1 cellular context compared by ENCODE assay signal in genomic region chr5:135508496-135509005, GRCh38.
A peak's percentile ranks its signal among the peaks of the same experiment; 100 is the strongest.
TF ChIP-seq lines count a peak whose summit lies in the region.

No MANE protein-coding gene starts in this region.

TF ChIP-seq in HEK293, 187 proteins besides CTCF, POLR2A, EP300 and RAD21 (continued from another document):
- TF ChIP-seq, protein P1, sequence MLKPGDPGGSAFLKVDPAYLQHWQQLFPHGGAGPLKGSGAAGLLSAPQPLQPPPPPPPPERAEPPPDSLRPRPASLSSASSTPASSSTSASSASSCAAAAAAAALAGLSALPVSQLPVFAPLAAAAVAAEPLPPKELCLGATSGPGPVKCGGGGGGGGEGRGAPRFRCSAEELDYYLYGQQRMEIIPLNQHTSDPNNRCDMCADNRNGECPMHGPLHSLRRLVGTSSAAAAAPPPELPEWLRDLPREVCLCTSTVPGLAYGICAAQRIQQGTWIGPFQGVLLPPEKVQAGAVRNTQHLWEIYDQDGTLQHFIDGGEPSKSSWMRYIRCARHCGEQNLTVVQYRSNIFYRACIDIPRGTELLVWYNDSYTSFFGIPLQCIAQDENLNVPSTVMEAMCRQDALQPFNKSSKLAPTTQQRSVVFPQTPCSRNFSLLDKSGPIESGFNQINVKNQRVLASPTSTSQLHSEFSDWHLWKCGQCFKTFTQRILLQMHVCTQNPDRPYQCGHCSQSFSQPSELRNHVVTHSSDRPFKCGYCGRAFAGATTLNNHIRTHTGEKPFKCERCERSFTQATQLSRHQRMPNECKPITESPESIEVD (tag by site-specific recombination; IDR thresholded peaks at IDR 0.05) = peak; percentile 66
- peak; percentile 57; the same call in 1 of the 2 replicates for TF ChIP-seq OSR2 (tag by site-specific recombination; IDR thresholded peaks at IDR 0.05)
- no peak for TF ChIP-seq ZNF174 (tag by site-specific recombination; IDR thresholded peaks at IDR 0.05)
- peak; percentile 75 for TF ChIP-seq SP7 (tag by site-specific recombination; IDR thresholded peaks at IDR 0.05)
- TF ChIP-seq ZNF23 (tag by site-specific recombination; IDR thresholded peaks at IDR 0.05; ENCODE audit: borderline replicate concordance) = no peak
- TF ChIP-seq ZNF157 (tag by site-specific recombination; IDR thresholded peaks at IDR 0.05) = no peak
- TF ChIP-seq ZXDB (tag by site-specific recombination; IDR thresholded peaks at IDR 0.05) = peak; percentile 48; the same call in 1 of the 2 replicates
- TF ChIP-seq ZNF433 (tag by site-specific recombination; IDR thresholded peaks at IDR 0.05; ENCODE audit: low read depth) = no peak
- TF ChIP-seq ZNF610 (tag by site-specific recombination; IDR thresholded peaks at IDR 0.05; ENCODE audit: borderline replicate concordance) = no peak
- no peak for TF ChIP-seq ZNF114 (tag by site-specific recombination; IDR thresholded peaks at IDR 0.05)
- TF ChIP-seq ZBTB17 (tag by site-specific recombination; IDR thresholded peaks at IDR 0.05) = peak; percentile 97
- no peak for TF ChIP-seq ZNF248 (tag by site-specific recombination; IDR thresholded peaks at IDR 0.05)
- no peak for TF ChIP-seq ZNF140 (tag by site-specific recombination; IDR thresholded peaks at IDR 0.05)
- no peak for TF ChIP-seq ZNF585B (tag by site-specific recombination; IDR thresholded peaks at IDR 0.05)
- no peak for TF ChIP-seq HOXA7 (CRISPR knock-in tag; IDR thresholded peaks at IDR 0.05; ENCODE audit: borderline replicate concordance)
- peak; percentile 36; the same call in 1 of the 2 replicates for TF ChIP-seq ZNF335 (tag by site-specific recombination; conservative IDR thresholded peaks at IDR 0.05)
- peak; percentile 66; the same call in 1 of the 2 replicates for TF ChIP-seq MZF1 (tag by site-specific recombination; IDR thresholded peaks at IDR 0.05; ENCODE audit: borderline replicate concordance)
- TF ChIP-seq ZNF549 (tag by site-specific recombination; IDR thresholded peaks at IDR 0.05) = no peak
- TF ChIP-seq FEZF1 (tag by site-specific recombination; IDR thresholded peaks at IDR 0.05) = 0 out of 2 replicates have a peak, but pooled peaks have one; percentile 44
- no peak for TF ChIP-seq ZBTB48 (tag by site-specific recombination; IDR thresholded peaks at IDR 0.05)
- TF ChIP-seq ZNF654 (tag by site-specific recombination; IDR thresholded peaks at IDR 0.05; ENCODE audit: low read depth) = no peak
- TF ChIP-seq, protein P2, sequence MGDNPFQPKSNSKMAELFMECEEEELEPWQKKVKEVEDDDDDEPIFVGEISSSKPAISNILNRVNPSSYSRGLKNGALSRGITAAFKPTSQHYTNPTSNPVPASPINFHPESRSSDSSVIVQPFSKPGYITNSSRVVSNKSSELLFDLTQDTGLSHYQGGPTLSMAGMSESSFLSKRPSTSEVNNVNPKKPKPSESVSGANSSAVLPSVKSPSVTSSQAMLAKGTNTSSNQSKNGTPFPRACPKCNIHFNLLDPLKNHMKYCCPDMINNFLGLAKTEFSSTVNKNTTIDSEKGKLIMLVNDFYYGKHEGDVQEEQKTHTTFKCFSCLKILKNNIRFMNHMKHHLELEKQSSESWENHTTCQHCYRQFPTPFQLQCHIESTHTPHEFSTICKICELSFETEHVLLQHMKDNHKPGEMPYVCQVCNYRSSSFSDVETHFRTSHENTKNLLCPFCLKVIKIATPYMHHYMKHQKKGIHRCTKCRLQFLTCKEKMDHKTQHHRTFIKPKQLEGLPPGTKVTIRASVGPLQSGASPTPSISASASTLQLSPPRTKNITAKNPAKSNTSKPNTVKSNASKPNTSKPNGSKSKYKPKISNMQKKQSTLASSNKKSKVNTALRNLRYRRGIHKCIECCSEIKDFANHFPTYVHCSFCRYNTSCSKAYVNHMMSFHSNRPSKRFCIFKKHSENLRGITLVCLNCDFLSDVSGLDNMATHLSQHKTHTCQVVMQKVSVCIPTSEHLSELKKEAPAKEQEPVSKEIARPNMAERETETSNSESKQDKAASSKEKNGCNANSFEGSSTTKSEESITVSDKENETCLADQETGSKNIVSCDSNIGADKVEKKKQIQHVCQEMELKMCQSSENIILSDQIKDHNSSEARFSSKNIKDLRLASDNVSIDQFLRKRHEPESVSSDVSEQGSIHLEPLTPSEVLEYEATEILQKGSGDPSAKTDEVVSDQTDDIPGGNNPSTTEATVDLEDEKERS (tag by site-specific recombination; IDR thresholded peaks at IDR 0.05) = no peak
- no peak for TF ChIP-seq GLI2 (tag by site-specific recombination; IDR thresholded peaks at IDR 0.05; ENCODE audit: borderline replicate concordance, low read depth)
- TF ChIP-seq ZNF350 (tag by site-specific recombination; IDR thresholded peaks at IDR 0.05) = no peak
- TF ChIP-seq ZNF146 (tag by site-specific recombination; IDR thresholded peaks at IDR 0.05) = no peak
- no peak for TF ChIP-seq ZNF571 (tag by site-specific recombination; IDR thresholded peaks at IDR 0.05)
- TF ChIP-seq, protein P3, sequence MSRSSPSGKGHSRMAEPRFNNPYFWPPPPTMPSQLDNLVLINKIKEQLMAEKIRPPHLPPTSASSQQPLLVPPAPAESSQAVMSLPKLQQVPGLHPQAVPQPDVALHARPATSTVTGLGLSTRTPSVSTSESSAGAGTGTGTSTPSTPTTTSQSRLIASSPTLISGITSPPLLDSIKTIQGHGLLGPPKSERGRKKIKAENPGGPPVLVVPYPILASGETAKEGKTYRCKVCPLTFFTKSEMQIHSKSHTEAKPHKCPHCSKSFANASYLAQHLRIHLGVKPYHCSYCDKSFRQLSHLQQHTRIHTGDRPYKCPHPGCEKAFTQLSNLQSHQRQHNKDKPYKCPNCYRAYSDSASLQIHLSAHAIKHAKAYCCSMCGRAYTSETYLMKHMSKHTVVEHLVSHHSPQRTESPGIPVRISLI (tag by site-specific recombination; IDR thresholded peaks at IDR 0.05) = no peak
- TF ChIP-seq ZNF155 (tag by site-specific recombination; IDR thresholded peaks at IDR 0.05) = no peak
- TF ChIP-seq ZNF768 (tag by site-specific recombination; IDR thresholded peaks at IDR 0.05) = no peak
- TF ChIP-seq ZNF112 (tag by site-specific recombination; IDR thresholded peaks at IDR 0.05) = no peak
- TF ChIP-seq ZEB2 (tag by site-specific recombination; IDR thresholded peaks at IDR 0.05) = 0 out of 2 replicates have a peak, but pooled peaks have one; percentile 22
- no peak for TF ChIP-seq ZNF19 (tag by site-specific recombination; IDR thresholded peaks at IDR 0.05; ENCODE audit: low read depth)
- TF ChIP-seq KLF9 (tag by site-specific recombination; IDR thresholded peaks at IDR 0.05; ENCODE audit: low read depth) = no peak
- peak; percentile 78 for TF ChIP-seq ZBTB20 (tag by site-specific recombination; IDR thresholded peaks at IDR 0.05)
- TF ChIP-seq ZNF169 (tag by site-specific recombination; IDR thresholded peaks at IDR 0.05) = no peak
- no peak for TF ChIP-seq ZNF311 (tag by site-specific recombination; IDR thresholded peaks at IDR 0.05; ENCODE audit: borderline replicate concordance)
- TF ChIP-seq ZNF132 (tag by site-specific recombination; IDR thresholded peaks at IDR 0.05; ENCODE audit: borderline replicate concordance) = no peak
- TF ChIP-seq ZNF670 (tag by site-specific recombination; IDR thresholded peaks at IDR 0.05; ENCODE audit: low read depth) = no peak
- no peak for TF ChIP-seq ZNF416 (tag by site-specific recombination; IDR thresholded peaks at IDR 0.05)
- 0 out of 2 replicates have a peak, but pooled peaks have one; percentile 23 for TF ChIP-seq ZNF660 (tag by site-specific recombination; IDR thresholded peaks at IDR 0.05)
- TF ChIP-seq, protein P4, sequence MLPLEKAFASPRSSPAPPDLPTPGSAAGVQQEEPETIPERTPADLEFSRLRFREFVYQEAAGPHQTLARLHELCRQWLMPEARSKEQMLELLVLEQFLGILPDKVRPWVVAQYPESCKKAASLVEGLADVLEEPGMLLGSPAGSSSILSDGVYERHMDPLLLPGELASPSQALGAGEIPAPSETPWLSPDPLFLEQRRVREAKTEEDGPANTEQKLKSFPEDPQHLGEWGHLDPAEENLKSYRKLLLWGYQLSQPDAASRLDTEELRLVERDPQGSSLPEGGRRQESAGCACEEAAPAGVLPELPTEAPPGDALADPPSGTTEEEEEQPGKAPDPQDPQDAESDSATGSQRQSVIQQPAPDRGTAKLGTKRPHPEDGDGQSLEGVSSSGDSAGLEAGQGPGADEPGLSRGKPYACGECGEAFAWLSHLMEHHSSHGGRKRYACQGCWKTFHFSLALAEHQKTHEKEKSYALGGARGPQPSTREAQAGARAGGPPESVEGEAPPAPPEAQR (tag by site-specific recombination; IDR thresholded peaks at IDR 0.05) = no peak
- TF ChIP-seq ZBTB8A (tag by site-specific recombination; IDR thresholded peaks at IDR 0.05) = 0 out of 2 replicates have a peak, but pooled peaks have one; percentile 17
- peak; percentile 66; the same call in 1 of the 2 replicates for TF ChIP-seq ZNF600 (tag by site-specific recombination; IDR thresholded peaks at IDR 0.05)
- 0 out of 2 replicates have a peak, but pooled peaks have one; percentile 19 for TF ChIP-seq ZNF837 (tag by site-specific recombination; IDR thresholded peaks at IDR 0.05)
- TF ChIP-seq, protein P5, sequence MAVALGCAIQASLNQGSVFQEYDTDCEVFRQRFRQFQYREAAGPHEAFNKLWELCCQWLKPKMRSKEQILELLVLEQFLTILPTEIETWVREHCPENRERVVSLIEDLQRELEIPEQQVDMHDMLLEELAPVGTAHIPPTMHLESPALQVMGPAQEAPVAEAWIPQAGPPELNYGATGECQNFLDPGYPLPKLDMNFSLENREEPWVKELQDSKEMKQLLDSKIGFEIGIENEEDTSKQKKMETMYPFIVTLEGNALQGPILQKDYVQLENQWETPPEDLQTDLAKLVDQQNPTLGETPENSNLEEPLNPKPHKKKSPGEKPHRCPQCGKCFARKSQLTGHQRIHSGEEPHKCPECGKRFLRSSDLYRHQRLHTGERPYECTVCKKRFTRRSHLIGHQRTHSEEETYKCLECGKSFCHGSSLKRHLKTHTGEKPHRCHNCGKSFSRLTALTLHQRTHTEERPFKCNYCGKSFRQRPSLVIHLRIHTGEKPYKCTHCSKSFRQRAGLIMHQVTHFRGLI (tag by site-specific recombination; IDR thresholded peaks at IDR 0.05) = no peak
- peak; percentile 92 for TF ChIP-seq ZSCAN16 (tag by site-specific recombination; IDR thresholded peaks at IDR 0.05)
- TF ChIP-seq GFI1B (tag by site-specific recombination; IDR thresholded peaks at IDR 0.05) = 0 out of 2 replicates have a peak, but pooled peaks have one; percentile 38
- no peak for TF ChIP-seq ZNF701 (tag by site-specific recombination; IDR thresholded peaks at IDR 0.05)
- TF ChIP-seq ZBTB26 (tag by site-specific recombination; optimal IDR thresholded peaks at IDR 0.05) = peak; percentile 46
- 0 out of 2 replicates have a peak, but pooled peaks have one; percentile 8 for TF ChIP-seq ZSCAN30 (tag by site-specific recombination; IDR thresholded peaks at IDR 0.05)
- no peak for TF ChIP-seq ZNF211 (tag by site-specific recombination; IDR thresholded peaks at IDR 0.05; ENCODE audit: low read depth)
- 0 out of 2 replicates have a peak, but pooled peaks have one; percentile 18 for TF ChIP-seq IKZF3 (tag by site-specific recombination; IDR thresholded peaks at IDR 0.05)
- peak; percentile 66; the same call in 1 of the 2 replicates for TF ChIP-seq TRIM28 (IDR thresholded peaks at IDR 0.05; ENCODE audit: borderline replicate concordance, low read length)
- no peak for TF ChIP-seq WT1 (tag by site-specific recombination; IDR thresholded peaks at IDR 0.05)
- TF ChIP-seq ZNF48 (tag by site-specific recombination; IDR thresholded peaks at IDR 0.05) = no peak
- no peak for TF ChIP-seq SETDB1 (IDR thresholded peaks at IDR 0.05; ENCODE audit: insufficient read length, low read length)
